24 cellular contexts compared by ENCODE assay signal in the genomic region with DNA sequence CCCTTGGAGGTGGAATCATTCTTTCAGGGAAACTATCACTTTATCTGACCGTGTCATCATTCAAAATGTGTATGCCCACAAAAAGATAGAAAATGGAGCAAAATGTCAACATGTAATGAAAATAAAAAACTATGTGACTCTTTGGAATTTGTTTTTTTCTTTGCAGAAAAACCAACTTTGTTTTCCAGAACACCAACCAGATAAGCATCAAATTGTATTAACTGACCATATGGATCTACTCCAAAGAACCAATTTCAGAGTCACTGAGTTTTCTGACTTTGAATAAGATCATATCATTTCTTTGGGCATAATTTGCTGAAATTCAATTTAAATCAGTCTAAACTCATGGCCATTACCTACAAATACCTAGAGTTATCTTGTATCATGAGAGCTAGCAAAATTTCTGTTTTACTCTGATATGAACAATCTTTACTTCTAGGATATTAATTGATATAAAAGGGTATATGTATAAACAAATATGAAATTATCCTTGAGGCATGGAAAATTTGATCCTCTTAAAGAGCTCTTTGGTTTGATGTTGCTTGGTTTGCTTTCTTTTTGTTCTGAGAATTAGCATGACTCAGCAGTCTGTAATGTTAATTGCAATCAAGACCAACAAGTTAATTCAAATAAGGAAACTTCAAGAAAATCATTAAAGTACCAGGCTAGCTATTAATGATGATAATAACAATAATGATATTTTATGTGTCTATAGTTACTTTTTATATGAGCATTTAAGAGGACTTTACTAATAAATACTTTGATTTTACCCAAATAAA.
DNase-seq lines count a peak whose midpoint lies in the region; ATAC-seq and TF ChIP-seq lines count a peak whose summit lies in the region.
"Had no signal": no experiment of that assay in that cellular context is flagged by ENCODE, and none has a peak within 500 bp of the region (broad histone marks: within the 10 kb centered on the region; RNA-seq: fewer than 3 reads in every experiment).

No MANE protein-coding gene starts in this region.

- H2AFZ ChIP-seq in mammary epithelial cell (ENCODE audit: low read depth, low read length) = no peak overlapping the region
- no peak overlapping the region for H2AFZ ChIP-seq in smooth muscle cell (ENCODE audit: low read depth)
- H2AFZ ChIP-seq: hepatocyte had no signal

- 100% methylated on average over 1 of the region's 1 CpG for WGBS in mammary epithelial cell (ENCODE audit: low coverage, missing lambda C conversion rate)
- WGBS in smooth muscle cell (ENCODE audit: low lambda C conversion rate) = 100% methylated on average over 1 of the region's 1 CpG

- H4K20me1 ChIP-seq in mammary epithelial cell (ENCODE audit: insufficient read depth, low read length) = no peaks in the 10 kb centered on the region
- no peaks in the 10 kb centered on the region for H4K20me1 ChIP-seq in smooth muscle cell (ENCODE audit: low read depth)
- H4K20me1 ChIP-seq: BLaER1 had no signal

- no peak for DNase-seq in mammary epithelial cell
- DNase-seq in MCF 10A (ENCODE audit: unreplicated experiment) = no peak
- peak; percentile 49 for DNase-seq in fibroblast of peridontal ligament (ENCODE audit: extremely low read depth)
- no peak for DNase-seq in smooth muscle cell (lab: John Stamatoyannopoulos, UW; ENCODE audit: unreplicated experiment)
- no peak for DNase-seq in natural killer cell treated with Interleukin-12 subunit alpha and Interleukin-12 subunit beta and Interleukin-15 and Interleukin-18, amount 100 ng/mL, for 72 hours (ENCODE audit: low spot score)
- no peak for DNase-seq in D341Med (ENCODE audit: low spot score)
- no peak for DNase-seq in activated CD8-positive, alpha-beta memory T cell treated with anti-CD3 and anti-CD28 coated beads, Interleukin-2, amount 10 ng/mL, durations not matched to agents 7 days and 5 days
- DNase-seq: activated CD4-positive, alpha-beta T cell treated with anti-CD3 and anti-CD28 coated beads, Interleukin-2, amount 50 U/mL, for 48 hours; amygdala; Calu3; effector memory CD8-positive, alpha-beta T cell; GF-D8; lower lobe of right lung; NCI-H2029 treated with DMSO at 0.1 percent for 48 hours; NCI-H510A; posterior cingulate gyrus; stimulated activated CD8-positive, alpha-beta memory T cell treated with anti-CD3 and anti-CD28 coated beads, Interleukin-4, amount 100 ng/mL, for 48 hours; T-helper 1 cell had no signal

- H3K27me3 ChIP-seq in mammary epithelial cell (ENCODE audit: insufficient read depth, low read length) = no peaks in the 10 kb centered on the region
- no peaks in the 10 kb centered on the region for H3K27me3 ChIP-seq in smooth muscle cell (ENCODE audit: low read depth)
- H3K27me3 ChIP-seq: BLaER1, hepatocyte had no signal

- in situ Hi-C loops in mammary epithelial cell (cut with MboI; ENCODE audit: low sequenced_read_pairs in 2 of 2) = loop anchor here (10.0 to 25.0 kb wide), 2 partner anchors 472 to 475 kb away; no protein-coding TSS in a partner anchor

- H3K36me3 ChIP-seq in mammary epithelial cell (ENCODE audit: insufficient read depth, low read length) (no peaks in the 10 kb centered on the region), smooth muscle cell (ENCODE audit: low read depth) (no peaks in the 10 kb centered on the region)
- H3K36me3 ChIP-seq: BLaER1, lower lobe of right lung had no signal

- no peaks in the 10 kb centered on the region for H3K36me3 Mint-ChIP-seq in MCF 10A (ENCODE audit: insufficient read depth, unreplicated experiment)
- no peaks in the 10 kb centered on the region for H3K36me3 Mint-ChIP-seq in natural killer cell treated with Interleukin-12 subunit alpha and Interleukin-12 subunit beta and Interleukin-15 and Interleukin-18, amount 100 ng/mL, for 72 hours
- no peaks in the 10 kb centered on the region for H3K36me3 Mint-ChIP-seq in activated CD8-positive, alpha-beta memory T cell treated with anti-CD3 and anti-CD28 coated beads, Interleukin-2, amount 10 ng/mL, durations not matched to agents 7 days and 5 days

- H3K79me2 ChIP-seq in mammary epithelial cell (ENCODE audit: insufficient read depth, low read length) (no peaks in the 10 kb centered on the region), smooth muscle cell (ENCODE audit: low read depth) (no peaks in the 10 kb centered on the region)
- H3K79me2 ChIP-seq: hepatocyte had no signal

- BruUV-seq in mammary epithelial cell (replicated peaks; lab: Mats Ljungman, UMichigan) (no TSS peak), MCF 10A (replicated peaks; lab: Mats Ljungman, UMichigan) (no TSS peak)

- H3K9ac ChIP-seq in mammary epithelial cell (ENCODE audit: insufficient read depth, low read length) (no peak overlapping the region), smooth muscle cell (ENCODE audit: low read depth) (no peak overlapping the region)
- H3K9ac ChIP-seq: BLaER1 had no signal

- POLR2A ChIA-PET in MCF 10A (lab: Yijun Ruan, JAX) = interaction anchor here (0.5 to 2.2 kb wide), 5 partner anchors 18 to 583 kb away, joined by 3 to 16 read pairs (median 4); no protein-coding TSS in a partner anchor

- H3K9me3 ChIP-seq in mammary epithelial cell (replicated peaks; ENCODE audit: insufficient read depth, low read length) (no peaks in the 10 kb centered on the region), smooth muscle cell (replicated peaks; ENCODE audit: low read depth) (no peaks in the 10 kb centered on the region)
- H3K9me3 ChIP-seq: BLaER1, lower lobe of right lung had no signal

- CTCF ChIA-PET in mammary epithelial cell (lab: Charles Lee; ENCODE audit: low non-redundant PET) (interaction anchor here (0.6 to 1.0 kb wide), 2 partner anchors 106 to 446 kb away, joined by 3 read pairs; no protein-coding TSS in a partner anchor), MCF 10A (lab: Yijun Ruan, JAX) (interaction anchor here (0.5 to 2.6 kb wide), 11 partner anchors 16 to 1882 kb away, joined by 3 to 13 read pairs (median 4); no protein-coding TSS in a partner anchor)
- CTCF ChIA-PET in activated CD8-positive, alpha-beta memory T cell treated with anti-CD3 and anti-CD28 coated beads, Interleukin-2, amount 10 ng/mL, durations not matched to agents 7 days and 5 days (lab: Charles Lee) = no interaction called here

- peaks cover 22% of the 10 kb centered on the region for H3K4me1 Mint-ChIP-seq in MCF 10A (ENCODE audit: insufficient read depth, unreplicated experiment)
- no peaks in the 10 kb centered on the region for H3K4me1 Mint-ChIP-seq in natural killer cell treated with Interleukin-12 subunit alpha and Interleukin-12 subunit beta and Interleukin-15 and Interleukin-18, amount 100 ng/mL, for 72 hours (ENCODE audit: low read depth in 2 of 2)
- no peaks in the 10 kb centered on the region for H3K4me1 Mint-ChIP-seq in activated CD8-positive, alpha-beta memory T cell treated with anti-CD3 and anti-CD28 coated beads, Interleukin-2, amount 10 ng/mL, durations not matched to agents 7 days and 5 days
- H3K4me1 Mint-ChIP-seq: central memory CD8-positive, alpha-beta T cell had no signal

- intact Hi-C loops in mammary epithelial cell (cut with micrococcal nuclease) = loop anchor here (5.0 to 10.0 kb wide), 7 partner anchors 60 to 630 kb away; no protein-coding TSS in a partner anchor
- intact Hi-C loops in MCF 10A (cut with micrococcal nuclease) = loop anchor here (5.0 kb wide), 3 partner anchors 160 to 535 kb away; no protein-coding TSS in a partner anchor

- no peaks in the 10 kb centered on the region for H3F3A ChIP-seq in smooth muscle cell (ENCODE audit: low read depth)

- H3K4me3 ChIP-seq in mammary epithelial cell (replicated peaks in 1 of 3; ENCODE audit: insufficient read depth in 1 of 3, low read depth in 2 of 3, low read length in 3 of 3) (no peak overlapping the region), smooth muscle cell (no peak overlapping the region)
- H3K4me3 ChIP-seq: BLaER1, GM12878, hepatocyte, lower lobe of right lung had no signal

- ATAC-seq in natural killer cell treated with Interleukin-12 subunit alpha and Interleukin-12 subunit beta and Interleukin-15 and Interleukin-18, amount 100 ng/mL, for 72 hours = no peak
- ATAC-seq in activated CD8-positive, alpha-beta memory T cell treated with anti-CD3 and anti-CD28 coated beads, Interleukin-2, amount 10 ng/mL, durations not matched to agents 7 days and 5 days = no peak
- ATAC-seq: effector memory CD8-positive, alpha-beta T cell; GM12878; lower lobe of right lung had no signal

- peaks cover 13% of the 10 kb centered on the region for H3K4me1 ChIP-seq in mammary epithelial cell (ENCODE audit: insufficient read depth, low read length)
- peaks cover 5% of the 10 kb centered on the region for H3K4me1 ChIP-seq in smooth muscle cell (ENCODE audit: low read depth)
- H3K4me1 ChIP-seq: BLaER1 had no signal

- TF ChIP-seq CTCF in mammary epithelial cell (conservative IDR thresholded peaks at IDR 0.05 in 1 of 2, IDR thresholded peaks at IDR 0.05 in 1 of 2; ENCODE audit: extremely low read depth in 1 of 2, insufficient read depth in 1 of 2, low read depth in 1 of 2, low read length in 2 of 2) = no peak
- TF ChIP-seq CTCF in MCF 10A (IDR thresholded peaks at IDR 0.05; ENCODE audit: unreplicated experiment) = no peak
- no peak for TF ChIP-seq CTCF in VCaP (conservative IDR thresholded peaks at IDR 0.05)
- TF ChIP-seq CTCF in smooth muscle cell (IDR thresholded peaks at IDR 0.05; ENCODE audit: borderline replicate concordance, insufficient read depth, poor library complexity, severe bottlenecking) = no peak

- no peak overlapping the region for H3K27ac ChIP-seq in mammary epithelial cell (ENCODE audit: insufficient read depth, low read depth, low read length)
- peak overlapping the region; percentile 76 for H3K27ac ChIP-seq in VCaP
- no peak overlapping the region for H3K27ac ChIP-seq in smooth muscle cell (ENCODE audit: low read depth)
- H3K27ac ChIP-seq: BLaER1, hepatocyte, lower lobe of right lung had no signal

- H3K4me2 ChIP-seq in mammary epithelial cell (ENCODE audit: insufficient read depth, low read depth, low read length) = peak overlapping the region; percentile 42
- H3K4me2 ChIP-seq in smooth muscle cell = peak overlapping the region; percentile 23
- H3K4me2 ChIP-seq: BLaER1, hepatocyte had no signal

- dilution Hi-C loops in mammary epithelial cell (cut with HindIII; ENCODE audit: low sequenced_read_pairs) = no loop called here

- no peaks in the 10 kb centered on the region for H3K9me3 Mint-ChIP-seq in MCF 10A (ENCODE audit: unreplicated experiment)
- H3K9me3 Mint-ChIP-seq in natural killer cell treated with Interleukin-12 subunit alpha and Interleukin-12 subunit beta and Interleukin-15 and Interleukin-18, amount 100 ng/mL, for 72 hours = no peaks in the 10 kb centered on the region
- H3K9me3 Mint-ChIP-seq in activated CD8-positive, alpha-beta memory T cell treated with anti-CD3 and anti-CD28 coated beads, Interleukin-2, amount 10 ng/mL, durations not matched to agents 7 days and 5 days (ENCODE audit: low read depth) = no peaks in the 10 kb centered on the region
- H3K9me3 Mint-ChIP-seq: central memory CD8-positive, alpha-beta T cell; nephron had no signal

- no peak overlapping the region for H3K27ac Mint-ChIP-seq in MCF 10A (ENCODE audit: low read depth, unreplicated experiment)
- H3K27ac Mint-ChIP-seq in natural killer cell treated with Interleukin-12 subunit alpha and Interleukin-12 subunit beta and Interleukin-15 and Interleukin-18, amount 100 ng/mL, for 72 hours = no peak overlapping the region
- no peak overlapping the region for H3K27ac Mint-ChIP-seq in activated CD8-positive, alpha-beta memory T cell treated with anti-CD3 and anti-CD28 coated beads, Interleukin-2, amount 10 ng/mL, durations not matched to agents 7 days and 5 days
- H3K27ac Mint-ChIP-seq: effector memory CD8-positive, alpha-beta T cell; nephron had no signal

- no peaks in the 10 kb centered on the region for H3K27me3 Mint-ChIP-seq in MCF 10A (ENCODE audit: insufficient read depth, unreplicated experiment)
- no peaks in the 10 kb centered on the region for H3K27me3 Mint-ChIP-seq in natural killer cell treated with Interleukin-12 subunit alpha and Interleukin-12 subunit beta and Interleukin-15 and Interleukin-18, amount 100 ng/mL, for 72 hours
- no peaks in the 10 kb centered on the region for H3K27me3 Mint-ChIP-seq in activated CD8-positive, alpha-beta memory T cell treated with anti-CD3 and anti-CD28 coated beads, Interleukin-2, amount 10 ng/mL, durations not matched to agents 7 days and 5 days
- H3K27me3 Mint-ChIP-seq: central memory CD8-positive, alpha-beta T cell; effector memory CD8-positive, alpha-beta T cell had no signal

- no peak overlapping the region for H3K4me3 Mint-ChIP-seq in MCF 10A (ENCODE audit: unreplicated experiment)
- no peak overlapping the region for H3K4me3 Mint-ChIP-seq in natural killer cell treated with Interleukin-12 subunit alpha and Interleukin-12 subunit beta and Interleukin-15 and Interleukin-18, amount 100 ng/mL, for 72 hours
- no peak overlapping the region for H3K4me3 Mint-ChIP-seq in activated CD8-positive, alpha-beta memory T cell treated with anti-CD3 and anti-CD28 coated beads, Interleukin-2, amount 10 ng/mL, durations not matched to agents 7 days and 5 days
- H3K4me3 Mint-ChIP-seq: central memory CD8-positive, alpha-beta T cell; effector memory CD8-positive, alpha-beta T cell; nephron had no signal
